ENCODE assay signal across 9 cellular contexts in genomic region chr11:5380740-5381342, GRCh38. TPM values are rescaled to one million over a fixed set of nuclear protein-coding genes. Genes with fewer than 3 reads are reported as not detected.
A peak's percentile ranks its signal among the peaks of the same experiment; 100 is the strongest.
DNase-seq lines count a peak whose midpoint lies in the region; ATAC-seq and TF ChIP-seq lines count a peak whose summit lies in the region.
"Had no signal": no experiment of that assay in that cellular context is flagged by ENCODE, and none has a peak within 500 bp of the region (broad histone marks: within the 10 kb centered on the region; RNA-seq: fewer than 3 reads in every experiment).

No MANE protein-coding gene starts in this region.

- H3K9me3 ChIP-seq in SK-N-SH, result no peaks in the 10 kb centered on the region
- H3K9me3 ChIP-seq in upper lobe of right lung, result no peaks in the 10 kb centered on the region

- WGBS in SK-N-SH (ENCODE audit: low lambda C conversion rate), result 24% methylated on average over 4 of the region's 4 CpGs

- no peaks in the 10 kb centered on the region for H3K79me2 ChIP-seq in SK-N-SH (ENCODE audit: insufficient read depth)

- no peaks in the 10 kb centered on the region for H3F3A ChIP-seq in SK-N-SH (replicated peaks; ENCODE audit: insufficient read depth)

- H3K27me3 ChIP-seq in SK-N-SH (ENCODE audit: insufficient read depth), result peaks cover 11% of the 10 kb centered on the region; the same call in 1 of the 2 replicates
- H3K27me3 ChIP-seq in upper lobe of right lung, result no peaks in the 10 kb centered on the region

- H3K27me3 Mint-ChIP-seq in activated CD4-positive, alpha-beta T cell treated with anti-CD3 and anti-CD28 coated beads, Interleukin-2, amount 10 ng/mL, durations not matched to agents 24 days and 14 days, result no peaks in the 10 kb centered on the region
- H3K27me3 Mint-ChIP-seq in memory B cell, result peaks cover 3% of the 10 kb centered on the region

- no peaks in the 10 kb centered on the region for H3K4me1 Mint-ChIP-seq in activated CD4-positive, alpha-beta T cell treated with anti-CD3 and anti-CD28 coated beads, Interleukin-2, amount 10 ng/mL, durations not matched to agents 24 days and 14 days
- H3K4me1 Mint-ChIP-seq in memory B cell, result no peaks in the 10 kb centered on the region

- no peaks in the 10 kb centered on the region for H4K20me1 ChIP-seq in SK-N-SH (ENCODE audit: insufficient read depth)

- TF ChIP-seq CTCF in SK-N-SH (IDR thresholded peaks at IDR 0.05) (peak; percentile 84), upper lobe of right lung (IDR thresholded peaks at IDR 0.05) (peak; percentile 69)

- DNase-seq in activated CD4-positive, alpha-beta T cell treated with anti-CD3 and anti-CD28 coated beads, Interleukin-2, amount 10 ng/mL, durations not matched to agents 24 days and 14 days, result peak; percentile 71
- no peak for DNase-seq in activated CD4-positive, alpha-beta T cell treated with anti-CD3 and anti-CD28 coated beads, Interleukin-2, amount 50 U/mL, for 1 hour
- DNase-seq in KBM-7 (peak; percentile 44), SK-N-SH (peak; percentile 40), dermis microvascular lymphatic vessel endothelial cell (ENCODE audit: low read depth in 2 of 2) (peak; percentile 33 to 75), memory B cell (ENCODE audit: low spot score in 2 of 2) (peak; percentile 11 to 13), upper lobe of right lung (no peak)

- no peaks in the 10 kb centered on the region for H3K9me2 ChIP-seq in SK-N-SH

- in situ Hi-C loops in KBM-7 (cut with MboI; ENCODE audit: low pct_unique_long_range_greater_than_20kb, low sequenced_read_pairs), result no loop called here

- no peaks in the 10 kb centered on the region for H3K36me3 ChIP-seq in SK-N-SH (replicated peaks in 1 of 2; ENCODE audit: control insufficient read depth in 1 of 2, insufficient read depth in 2 of 2, low read length in 1 of 2)
- no peaks in the 10 kb centered on the region for H3K36me3 ChIP-seq in upper lobe of right lung

- ATAC-seq in GM21786 (IDR thresholded peaks at IDR 0.05; ENCODE audit: unreplicated experiment), result peak; percentile 91
- no peak for ATAC-seq in memory B cell (ENCODE audit: low read depth)
- ATAC-seq in upper lobe of right lung, result peak; percentile 91

- H3K36me3 Mint-ChIP-seq in activated CD4-positive, alpha-beta T cell treated with anti-CD3 and anti-CD28 coated beads, Interleukin-2, amount 10 ng/mL, durations not matched to agents 24 days and 14 days (ENCODE audit: low read depth), result no peaks in the 10 kb centered on the region
- no peaks in the 10 kb centered on the region for H3K36me3 Mint-ChIP-seq in memory B cell

- peak; percentile 75 for TF ChIP-seq RAD21 in SK-N-SH (IDR thresholded peaks at IDR 0.05; ENCODE audit: low read length)

- no peak overlapping the region for H3K9ac ChIP-seq in SK-N-SH

- no peak overlapping the region for H3K4me2 ChIP-seq in SK-N-SH

- no peak overlapping the region for H3K27ac ChIP-seq in SK-N-SH (ENCODE audit: low read depth in 2 of 2, low read length in 1 of 2)
- no peak overlapping the region for H3K27ac ChIP-seq in upper lobe of right lung

- H3K4me1 ChIP-seq in SK-N-SH (ENCODE audit: control insufficient read depth in 1 of 2, insufficient read depth in 2 of 2, low read depth in 1 of 2, low read length in 1 of 2), result no peaks in the 10 kb centered on the region
- H3K4me1 ChIP-seq in upper lobe of right lung, result no peaks in the 10 kb centered on the region

- H3K27ac Mint-ChIP-seq in activated CD4-positive, alpha-beta T cell treated with anti-CD3 and anti-CD28 coated beads, Interleukin-2, amount 10 ng/mL, durations not matched to agents 24 days and 14 days, result no peak overlapping the region
- no peak overlapping the region for H3K27ac Mint-ChIP-seq in memory B cell

- H2AFZ ChIP-seq in SK-N-SH (ENCODE audit: low read depth), result no peak overlapping the region

- POLR2A ChIA-PET in SK-N-SH (lab: Yijun Ruan, JAX), result no interaction called here

- TF ChIP-seq EP300 in SK-N-SH (IDR thresholded peaks at IDR 0.05; ENCODE audit: borderline replicate concordance in 1 of 2, low read depth in 1 of 2, low read length in 1 of 2), result no peak

- CTCF ChIA-PET in SK-N-SH (lab: Yijun Ruan, JAX), result interaction anchor here (0.6 to 2.1 kb wide), 6 partner anchors 10 to 1193 kb away, joined by 3 to 9 read pairs (median 4); no protein-coding TSS in a partner anchor

- H3K9me3 Mint-ChIP-seq in activated CD4-positive, alpha-beta T cell treated with anti-CD3 and anti-CD28 coated beads, Interleukin-2, amount 10 ng/mL, durations not matched to agents 24 days and 14 days, result no peaks in the 10 kb centered on the region
- H3K9me3 Mint-ChIP-seq in memory B cell, result peaks cover 1% of the 10 kb centered on the region

- no peak overlapping the region for H3K4me3 Mint-ChIP-seq in activated CD4-positive, alpha-beta T cell treated with anti-CD3 and anti-CD28 coated beads, Interleukin-2, amount 10 ng/mL, durations not matched to agents 24 days and 14 days
- H3K4me3 Mint-ChIP-seq in memory B cell, result no peak overlapping the region

- H3K4me3 ChIP-seq in SK-N-SH (ENCODE audit: low read depth in 2 of 2, low read length in 1 of 2), result no peak overlapping the region; a peak in 1 of 4 replicates
- H3K4me3 ChIP-seq in upper lobe of right lung, result no peak overlapping the region

- intact Hi-C loops in activated CD4-positive, alpha-beta T cell treated with anti-CD3 and anti-CD28 coated beads, Interleukin-2, amount 10 ng/mL, durations not matched to agents 24 days and 14 days (cut with micrococcal nuclease), result loop anchor here (1.0 to 10.0 kb wide), 2 partner anchors 257 to 756 kb away; no protein-coding TSS in a partner anchor
- intact Hi-C loops in upper lobe of right lung (cut with DNase I), result no loop called here

TF ChIP-seq in SK-N-SH, 30 proteins besides CTCF, POLR2A, EP300 and RAD21 (continues in another document):
- TF ChIP-seq, protein P1, sequence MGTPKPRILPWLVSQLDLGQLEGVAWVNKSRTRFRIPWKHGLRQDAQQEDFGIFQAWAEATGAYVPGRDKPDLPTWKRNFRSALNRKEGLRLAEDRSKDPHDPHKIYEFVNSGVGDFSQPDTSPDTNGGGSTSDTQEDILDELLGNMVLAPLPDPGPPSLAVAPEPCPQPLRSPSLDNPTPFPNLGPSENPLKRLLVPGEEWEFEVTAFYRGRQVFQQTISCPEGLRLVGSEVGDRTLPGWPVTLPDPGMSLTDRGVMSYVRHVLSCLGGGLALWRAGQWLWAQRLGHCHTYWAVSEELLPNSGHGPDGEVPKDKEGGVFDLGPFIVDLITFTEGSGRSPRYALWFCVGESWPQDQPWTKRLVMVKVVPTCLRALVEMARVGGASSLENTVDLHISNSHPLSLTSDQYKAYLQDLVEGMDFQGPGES (IDR thresholded peaks at IDR 0.05; ENCODE audit: low read depth, low read length), result no peak
- TF ChIP-seq EZH2phosphoT487 (IDR thresholded peaks at IDR 0.05; ENCODE audit: borderline replicate concordance, low read depth) (no peak), SMC3 (IDR thresholded peaks at IDR 0.05; ENCODE audit: low read depth, low read length) (peak; percentile 91), USF1 (IDR thresholded peaks at IDR 0.05; ENCODE audit: borderline replicate concordance, low read depth) (no peak), NRF1 (IDR thresholded peaks at IDR 0.05; ENCODE audit: low read depth, low read length) (no peak)

RNA-seq across cellular contexts. Expression of gene OR51M1, which starts 2.8 kb away (rescaled TPM):
- total RNA-seq in activated CD4-positive, alpha-beta T cell treated with anti-CD3 and anti-CD28 coated beads, Interleukin-2, amount 10 ng/mL, durations not matched to agents 24 days and 14 days, result not detected in 2 replicates
- not detected in 2 replicates for polyA plus RNA-seq in SK-N-SH (2012; rRNA removed)
- not detected in 2 replicates for polyA plus RNA-seq in SK-N-SH (2012; cell fraction: cytosol; rRNA removed)
- not detected in 2 replicates for polyA plus RNA-seq in SK-N-SH (2012; cell fraction: nucleus; rRNA removed)
- total RNA-seq in dermis microvascular lymphatic vessel endothelial cell, result not detected in 2 replicates
- not detected for total RNA-seq in upper lobe of right lung
- total RNA-seq: glomerular endothelial cell had no signal

RNA-seq across cellular contexts. Expression of gene OR51B6, which starts 29.5 kb away (rescaled TPM):
- total RNA-seq in activated CD4-positive, alpha-beta T cell treated with anti-CD3 and anti-CD28 coated beads, Interleukin-2, amount 10 ng/mL, durations not matched to agents 24 days and 14 days, result not detected in 2 replicates
- polyA plus RNA-seq in SK-N-SH (2012; rRNA removed), result not detected in 2 replicates
- not detected in 2 replicates for polyA plus RNA-seq in SK-N-SH (2012; cell fraction: cytosol; rRNA removed)
- not detected in 2 replicates for polyA plus RNA-seq in SK-N-SH (2012; cell fraction: nucleus; rRNA removed)
- total RNA-seq in dermis microvascular lymphatic vessel endothelial cell (not detected in 2 replicates), upper lobe of right lung (not detected)
- total RNA-seq: glomerular endothelial cell had no signal

RNA-seq across cellular contexts. Expression of gene OR51B5, which starts 37.5 kb away (rescaled TPM):
- not detected in 2 replicates for total RNA-seq in activated CD4-positive, alpha-beta T cell treated with anti-CD3 and anti-CD28 coated beads, Interleukin-2, amount 10 ng/mL, durations not matched to agents 24 days and 14 days
- 0.15 and 0.29 TPM in 2 replicates for polyA plus RNA-seq in SK-N-SH (2012; rRNA removed)
- 0.20 and 0.24 TPM in 2 replicates for polyA plus RNA-seq in SK-N-SH (2012; cell fraction: cytosol; rRNA removed)
- 0.53 and 0.57 TPM in 2 replicates for polyA plus RNA-seq in SK-N-SH (2012; cell fraction: nucleus; rRNA removed)
- total RNA-seq in dermis microvascular lymphatic vessel endothelial cell (not detected in 2 replicates), upper lobe of right lung (not detected)
- total RNA-seq: glomerular endothelial cell had no signal

RNA-seq across cellular contexts. Expression of gene OR51Q1, which starts 41.1 kb away (rescaled TPM):
- not detected in 2 replicates for total RNA-seq in activated CD4-positive, alpha-beta T cell treated with anti-CD3 and anti-CD28 coated beads, Interleukin-2, amount 10 ng/mL, durations not matched to agents 24 days and 14 days
- not detected in 2 replicates for polyA plus RNA-seq in SK-N-SH (2012; rRNA removed)
- polyA plus RNA-seq in SK-N-SH (2012; cell fraction: cytosol; rRNA removed), result not detected in 2 replicates
- polyA plus RNA-seq in SK-N-SH (2012; cell fraction: nucleus; rRNA removed), result not detected in 2 replicates
- total RNA-seq in dermis microvascular lymphatic vessel endothelial cell (not detected in 2 replicates), upper lobe of right lung (not detected)
- total RNA-seq: glomerular endothelial cell had no signal

RNA-seq across cellular contexts. Expression of gene OR51B2, which starts 56.7 kb away (rescaled TPM):
- total RNA-seq in activated CD4-positive, alpha-beta T cell treated with anti-CD3 and anti-CD28 coated beads, Interleukin-2, amount 10 ng/mL, durations not matched to agents 24 days and 14 days, result not detected in 2 replicates
- not detected in 2 replicates for polyA plus RNA-seq in SK-N-SH (2012; rRNA removed)
- polyA plus RNA-seq in SK-N-SH (2012; cell fraction: cytosol; rRNA removed), result not detected in 2 replicates
- polyA plus RNA-seq in SK-N-SH (2012; cell fraction: nucleus; rRNA removed), result 0.08 TPM in 1 of 2 replicates, not detected in the other
- total RNA-seq in dermis microvascular lymphatic vessel endothelial cell, result not detected in 2 replicates
- not detected for total RNA-seq in upper lobe of right lung
- total RNA-seq: glomerular endothelial cell had no signal

Comparison
In these comparisons a context has a peak if more than half of its experiments do, and no peak if none do; other contexts are left out.
1. DNase-seq: peak in activated CD4-positive, alpha-beta T cell treated with anti-CD3 and anti-CD28 coated beads, Interleukin-2, amount 10 ng/mL, durations not matched to agents 24 days and 14 days (single experiment), KBM-7 (single experiment), SK-N-SH (single experiment), dermis microvascular lymphatic vessel endothelial cell (2 of 2) and memory B cell (2 of 2); none in activated CD4-positive, alpha-beta T cell treated with anti-CD3 and anti-CD28 coated beads, Interleukin-2, amount 50 U/mL, for 1 hour (single experiment) and upper lobe of right lung (single experiment).